Comparison of ENCODE assay signal across 2 cellular contexts in genomic region chr2:47160207-47160606, GRCh38.
A peak's percentile ranks its signal among the peaks of the same experiment; 100 is the strongest.
TF ChIP-seq lines count a peak whose summit lies in the region.

No MANE protein-coding gene starts in this region.

TF ChIP-seq in K562, 482 proteins besides CTCF, POLR2A, EP300 and RAD21:
- no peak for TF ChIP-seq SNIP1 (IDR thresholded peaks at IDR 0.05; ENCODE audit: low read depth)
- TF ChIP-seq SLC30A9 (CRISPR knock-in tag; IDR thresholded peaks at IDR 0.05): no peak
- no peak for TF ChIP-seq MAX (CRISPR knock-in tag; IDR thresholded peaks at IDR 0.05)
- no peak for TF ChIP-seq HMG20A (CRISPR knock-in tag; conservative IDR thresholded peaks at IDR 0.05)
- no peak for TF ChIP-seq ZNF639 (CRISPR knock-in tag; conservative IDR thresholded peaks at IDR 0.05 in 1 of 2, IDR thresholded peaks at IDR 0.05 in 1 of 2)
- no peak for TF ChIP-seq ZNF24 (IDR thresholded peaks at IDR 0.05)
- TF ChIP-seq FOS (IDR thresholded peaks at IDR 0.05; ENCODE audit: extremely low read depth, insufficient read length): no peak

TF ChIP-seq in liver, 16 proteins besides CTCF, POLR2A, EP300 and RAD21:
- no peak for TF ChIP-seq NR2F2 (IDR thresholded peaks at IDR 0.05)
- peak in 1 of 2 donors; percentile 39 for TF ChIP-seq JUND (IDR thresholded peaks at IDR 0.05)
- peak; percentile 88 to 89 for TF ChIP-seq HNF4A (conservative IDR thresholded peaks at IDR 0.05)
- TF ChIP-seq REST (IDR thresholded peaks at IDR 0.05): no peak
- TF ChIP-seq YY1 (IDR thresholded peaks at IDR 0.05): peak; percentile 29
- TF ChIP-seq FOXA1 (IDR thresholded peaks at IDR 0.05): no peak
- no peak for TF ChIP-seq EGR1 (IDR thresholded peaks at IDR 0.05; ENCODE audit: low read depth in 2 of 2)
- TF ChIP-seq RXRA (IDR thresholded peaks at IDR 0.05): peak; percentile 23 to 65
- TF ChIP-seq FOXA2 (IDR thresholded peaks at IDR 0.05): peak; percentile 37
- TF ChIP-seq MAX (IDR thresholded peaks at IDR 0.05): peak; percentile 36
- TF ChIP-seq HNF4G (IDR thresholded peaks at IDR 0.05): peak; percentile 61
- peak; percentile 52 for TF ChIP-seq SP1 (IDR thresholded peaks at IDR 0.05)
